In the genomic region with DNA sequence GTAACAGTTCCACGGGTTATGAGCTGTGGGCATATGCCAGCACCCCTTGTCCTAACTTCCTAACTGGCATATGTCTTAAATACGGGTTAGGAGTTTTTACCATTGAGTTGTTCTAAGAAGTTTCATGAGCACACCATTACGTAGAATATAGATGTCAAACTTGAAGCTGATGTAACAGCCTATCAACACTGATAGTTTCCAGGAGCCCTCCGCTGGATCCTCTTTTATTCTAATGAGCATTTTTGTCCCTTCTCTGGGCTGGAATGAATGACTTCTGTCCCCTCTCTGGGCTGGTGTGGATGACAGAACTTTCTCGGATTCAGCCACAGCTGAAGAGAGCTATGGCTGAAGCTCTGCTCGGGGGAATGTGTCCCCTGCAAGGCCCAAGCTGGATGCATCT, we compare ENCODE assay signal across 21 cellular contexts.
DNase-seq lines count a peak whose midpoint lies in the region; ATAC-seq, FAIRE-seq and TF ChIP-seq lines count a peak whose summit lies in the region.
"Had no signal": no experiment of that assay in that cellular context is flagged by ENCODE, and none has a peak within 500 bp of the region (broad histone marks: within the 10 kb centered on the region; RNA-seq: fewer than 3 reads in every experiment).

No MANE protein-coding gene starts in this region.

- H3K4ac ChIP-seq in mesendoderm (ENCODE audit: low read depth, low read length) = no peak overlapping the region

- no peak for FAIRE-seq in K562 (lab: Jason Lieb, UNC)
- FAIRE-seq: A204.1, D721Med, G401.6, GM12891 had no signal

- no peak overlapping the region for H2BK5ac ChIP-seq in mesendoderm (ENCODE audit: low read length)

- H2AFZ ChIP-seq in K562 (ENCODE audit: low read depth, low read length) (0 out of 2 replicates have a peak overlapping the region, but pooled peaks have one; percentile 16), neural progenitor cell (replicated peaks) (no peak overlapping the region), smooth muscle cell (ENCODE audit: low read depth) (no peak overlapping the region)

- in situ Hi-C loops in K562 (cut with MboI) = no loop called here

- H3K18ac ChIP-seq in mesendoderm (ENCODE audit: low read length) = peak overlapping the region; percentile 0

- H3K36me3 ChIP-seq in K562 (ENCODE audit: control insufficient read depth, insufficient read depth, low read length) = no peaks in the 10 kb centered on the region
- H3K36me3 ChIP-seq in mesendoderm (ENCODE audit: control insufficient read depth, insufficient read depth, low read length) = no peaks in the 10 kb centered on the region
- no peaks in the 10 kb centered on the region for H3K36me3 ChIP-seq in neural progenitor cell
- H3K36me3 ChIP-seq in smooth muscle cell (ENCODE audit: low read depth) = no peaks in the 10 kb centered on the region
- H3K36me3 ChIP-seq: BE2C, BLaER1 had no signal

- no peak overlapping the region for H2BK120ac ChIP-seq in mesendoderm (ENCODE audit: low read depth, low read length)

- DNase-seq in K562 (ENCODE audit: extremely low read depth in 1 of 4, low spot score in 3 of 4) (no peak), mesendoderm (no peak), neural progenitor cell (ENCODE audit: low spot score) (no peak), C1 segment of cervical spinal cord (lab: John Stamatoyannopoulos, UW) (no peak), smooth muscle cell (lab: John Stamatoyannopoulos, UW; ENCODE audit: unreplicated experiment) (no peak), natural killer cell (no peak)
- DNase-seq: 8988T; ACHN; BE2C; Caco-2; Calu3; CD4-positive, alpha-beta T cell; CD8-positive, alpha-beta T cell; DMS79 treated with DMSO at 0.1 percent for 48 hours; GF-D8 had no signal

- no peaks in the 10 kb centered on the region for H3K9me1 ChIP-seq in K562 (ENCODE audit: control insufficient read depth, insufficient read depth, low read length)

- peak; percentile 64 for ATAC-seq in K562
- no peak for ATAC-seq in natural killer cell
- ATAC-seq: CD8-positive, alpha-beta T cell had no signal

- TF ChIP-seq POLR2A in K562 (conservative IDR thresholded peaks at IDR 0.05) = no peak

- no peak overlapping the region for H3K9ac ChIP-seq in K562 (ENCODE audit: insufficient read depth in 1 of 2, low read depth in 2 of 2, low read length in 2 of 2)
- no peak overlapping the region for H3K9ac ChIP-seq in mesendoderm (ENCODE audit: low read length)
- no peak overlapping the region for H3K9ac ChIP-seq in neural progenitor cell
- no peak overlapping the region for H3K9ac ChIP-seq in smooth muscle cell (ENCODE audit: low read depth)
- H3K9ac ChIP-seq: BLaER1 had no signal

- no peaks in the 10 kb centered on the region for H3K79me1 ChIP-seq in mesendoderm (ENCODE audit: low read length)

- no peak overlapping the region for H3K56ac ChIP-seq in mesendoderm (ENCODE audit: low read length)

- H3K23ac ChIP-seq in mesendoderm (ENCODE audit: low read length) = no peak overlapping the region

- CTCF ChIA-PET in K562 (lab: Yijun Ruan, JAX; ENCODE audit: low intra/inter-chr PET ratio) = no interaction called here

- H3K27me3 ChIP-seq in K562 (ENCODE audit: control insufficient read depth in 2 of 2, insufficient read depth in 2 of 2, low read length in 2 of 2) = no peaks in the 10 kb centered on the region
- no peaks in the 10 kb centered on the region for H3K27me3 ChIP-seq in mesendoderm (ENCODE audit: insufficient read depth, low read length, poor library complexity)
- no peaks in the 10 kb centered on the region for H3K27me3 ChIP-seq in neural progenitor cell
- H3K27me3 ChIP-seq in smooth muscle cell (ENCODE audit: low read depth) = peaks cover 3% of the 10 kb centered on the region
- H3K27me3 ChIP-seq: BE2C, BLaER1 had no signal

- H3K4me1 Mint-ChIP-seq in neural progenitor cell (peaks cover 36% of the 10 kb centered on the region), natural killer cell (peaks cover 0 to 4% of the 10 kb centered on the region in 2 donors)

- no peak for TF ChIP-seq RAD21 in K562 (CRISPR knock-in tag; conservative IDR thresholded peaks at IDR 0.05 in 1 of 2, IDR thresholded peaks at IDR 0.05 in 1 of 2)

- H3K4me3 ChIP-seq in K562 (no peak overlapping the region), mesendoderm (ENCODE audit: low read length) (no peak overlapping the region), neural progenitor cell (no peak overlapping the region), smooth muscle cell (no peak overlapping the region)
- H3K4me3 ChIP-seq: BLaER1 had no signal

- no peaks in the 10 kb centered on the region for H3K9me3 ChIP-seq in K562 (replicated peaks; ENCODE audit: control insufficient read depth, insufficient read depth, low read depth, low read length)
- H3K9me3 ChIP-seq in neural progenitor cell (ENCODE audit: low read depth) = no peaks in the 10 kb centered on the region
- H3K9me3 ChIP-seq in smooth muscle cell (replicated peaks; ENCODE audit: low read depth) = no peaks in the 10 kb centered on the region
- H3K9me3 ChIP-seq: BE2C, Caco-2 had no signal

- H3K27me3 Mint-ChIP-seq in neural progenitor cell (ENCODE audit: insufficient read depth, low read depth) (peaks cover 3% of the 10 kb centered on the region), natural killer cell (ENCODE audit: low read depth in 2 of 2) (peaks cover 3 to 28% of the 10 kb centered on the region in 2 donors)
- H3K27me3 Mint-ChIP-seq: CD4-positive, alpha-beta T cell had no signal

- no peak overlapping the region for H2AK5ac ChIP-seq in mesendoderm (ENCODE audit: low read length)

- H3K4me3 Mint-ChIP-seq in neural progenitor cell (no peak overlapping the region), natural killer cell (no peak overlapping the region)
- H3K4me3 Mint-ChIP-seq: CD4-positive, alpha-beta T cell; CD8-positive, alpha-beta T cell had no signal

- H4K8ac ChIP-seq in mesendoderm (ENCODE audit: low read depth, low read length) = no peak overlapping the region

- H3K9me3 Mint-ChIP-seq in neural progenitor cell (peaks cover 7% of the 10 kb centered on the region), natural killer cell (no peaks in the 10 kb centered on the region)
- H3K9me3 Mint-ChIP-seq: CD4-positive, alpha-beta T cell had no signal

- BruUV-seq in K562 (replicated peaks; lab: Mats Ljungman, UMichigan) = no TSS peak

- no peak overlapping the region for H4K5ac ChIP-seq in mesendoderm (ENCODE audit: low read length)

- peaks cover 3% of the 10 kb centered on the region for H3K36me3 Mint-ChIP-seq in neural progenitor cell
- no peaks in the 10 kb centered on the region for H3K36me3 Mint-ChIP-seq in natural killer cell
- H3K36me3 Mint-ChIP-seq: CD8-positive, alpha-beta T cell had no signal

- TF ChIP-seq CTCF in K562 (IDR thresholded peaks at IDR 0.05 in 2 of 3, conservative IDR thresholded peaks at IDR 0.05 in 1 of 3; ENCODE audit: insufficient read depth in 2 of 3, low read depth in 1 of 3, low read length in 3 of 3) (no peak), neural progenitor cell (IDR thresholded peaks at IDR 0.05) (no peak), smooth muscle cell (IDR thresholded peaks at IDR 0.05; ENCODE audit: borderline replicate concordance, insufficient read depth, poor library complexity, severe bottlenecking) (no peak), natural killer cell (IDR thresholded peaks at IDR 0.05) (no peak)

- H2BK15ac ChIP-seq in mesendoderm (replicated peaks; ENCODE audit: low read depth) = no peak overlapping the region

- H3K79me2 ChIP-seq in K562 (ENCODE audit: control insufficient read depth, insufficient read depth, low read length) (no peaks in the 10 kb centered on the region), mesendoderm (ENCODE audit: control insufficient read depth, insufficient read depth, low read length) (no peaks in the 10 kb centered on the region), neural progenitor cell (ENCODE audit: low read depth) (no peaks in the 10 kb centered on the region), smooth muscle cell (ENCODE audit: low read depth) (no peaks in the 10 kb centered on the region)

- peak overlapping the region; percentile 76 for H3K27ac Mint-ChIP-seq in neural progenitor cell
- no peak overlapping the region for H3K27ac Mint-ChIP-seq in natural killer cell
- H3K27ac Mint-ChIP-seq: CD4-positive, alpha-beta T cell; CD8-positive, alpha-beta T cell had no signal

- no peaks in the 10 kb centered on the region for H4K20me1 ChIP-seq in K562 (replicated peaks; ENCODE audit: control insufficient read depth, insufficient read depth, low read length)
- no peaks in the 10 kb centered on the region for H4K20me1 ChIP-seq in neural progenitor cell (ENCODE audit: low read depth)
- no peaks in the 10 kb centered on the region for H4K20me1 ChIP-seq in smooth muscle cell (ENCODE audit: low read depth)
- H4K20me1 ChIP-seq: BLaER1 had no signal

- intact Hi-C loops in K562 (cut with micrococcal nuclease) = no loop called here
- intact Hi-C loops in natural killer cell (cut with micrococcal nuclease) = no loop called here

- H3F3A ChIP-seq in neural progenitor cell (ENCODE audit: low read depth) (peaks cover 39% of the 10 kb centered on the region), smooth muscle cell (ENCODE audit: low read depth) (no peaks in the 10 kb centered on the region)

- 33% methylated on average over 6 of the region's 6 CpGs for WGBS in K562 (ENCODE audit: insufficient coverage, low coverage, missing lambda C conversion rate)
- WGBS in mesendoderm (ENCODE audit: extremely low coverage, insufficient coverage, low lambda C conversion rate) = no CpG with 5 or more reads among the region's 6 CpGs
- WGBS in smooth muscle cell (ENCODE audit: low lambda C conversion rate) = 97% methylated on average over 6 of the region's 6 CpGs

- no peak for TF ChIP-seq EP300 in K562 (IDR thresholded peaks at IDR 0.05; ENCODE audit: low read length)

- no peak overlapping the region for H3K4me2 ChIP-seq in K562 (ENCODE audit: insufficient read depth, low read length)
- H3K4me2 ChIP-seq in mesendoderm (ENCODE audit: low read length) = no peak overlapping the region
- no peak overlapping the region for H3K4me2 ChIP-seq in neural progenitor cell
- H3K4me2 ChIP-seq in smooth muscle cell = no peak overlapping the region
- H3K4me2 ChIP-seq: BLaER1 had no signal

- POLR2A ChIA-PET in K562 (lab: Yijun Ruan, JAX) = no interaction called here

- H3K27ac ChIP-seq in K562 (ENCODE audit: extremely low read depth, low read depth, low read length) = no peak overlapping the region
- no peak overlapping the region for H3K27ac ChIP-seq in mesendoderm (ENCODE audit: low read depth, low read length)
- no peak overlapping the region for H3K27ac ChIP-seq in neural progenitor cell
- H3K27ac ChIP-seq in smooth muscle cell (ENCODE audit: low read depth) = no peak overlapping the region
- H3K27ac ChIP-seq: BLaER1, C4-2B had no signal

- H3K4me1 ChIP-seq in K562 (replicated peaks in 1 of 2; ENCODE audit: control insufficient read depth in 2 of 2, insufficient read depth in 2 of 2, low read length in 2 of 2) (no peaks in the 10 kb centered on the region), mesendoderm (ENCODE audit: control insufficient read depth, low read depth, low read length) (peaks cover 7% of the 10 kb centered on the region), neural progenitor cell (peaks cover 64% of the 10 kb centered on the region), smooth muscle cell (ENCODE audit: low read depth) (peaks cover 31% of the 10 kb centered on the region)
- H3K4me1 ChIP-seq: BE2C, BLaER1, Caco-2 had no signal

TF ChIP-seq in K562, 482 proteins besides CTCF, POLR2A, EP300 and RAD21 (continues in another document):
- TF ChIP-seq CEBPG (CRISPR knock-in tag; IDR thresholded peaks at IDR 0.05) (no peak), CEBPG (tag; conservative IDR thresholded peaks at IDR 0.05 in 1 of 2, IDR thresholded peaks at IDR 0.05 in 1 of 2) (peak in 1 of 2 experiments; percentile 52; a peak in 1 of 4 replicates)
